ENCODE assay signal across 14 cellular contexts in genomic region chr2:101722878-101723277, GRCh38. TPM values are rescaled to one million over a fixed set of nuclear protein-coding genes. Genes with fewer than 3 reads are reported as not detected.
A peak's percentile ranks its signal among the peaks of the same experiment; 100 is the strongest.
DNase-seq lines count a peak whose midpoint lies in the region; ATAC-seq and TF ChIP-seq lines count a peak whose summit lies in the region.
"Had no signal": no experiment of that assay in that cellular context is flagged by ENCODE, and none has a peak within 500 bp of the region (broad histone marks: within the 10 kb centered on the region; RNA-seq: fewer than 3 reads in every experiment).

No MANE protein-coding gene starts in this region.

- TF ChIP-seq CTCF in spleen (IDR thresholded peaks at IDR 0.05 in 8 of 11, conservative IDR thresholded peaks at IDR 0.05 in 3 of 11), result no peak
- no peak for TF ChIP-seq CTCF in esophagus squamous epithelium (IDR thresholded peaks at IDR 0.05)

- TF ChIP-seq POLR2A in spleen (IDR thresholded peaks at IDR 0.05), result no peak
- TF ChIP-seq POLR2A in esophagus squamous epithelium (IDR thresholded peaks at IDR 0.05), result no peak

- H3K36me3 ChIP-seq in spleen (no peaks in the 10 kb centered on the region), esophagus squamous epithelium (no peaks in the 10 kb centered on the region)
- H3K36me3 ChIP-seq: adrenal gland had no signal

- H3K4me3 ChIP-seq in spleen (peak overlapping the region in 1 of 8 donors; percentile 34), esophagus squamous epithelium (no peak overlapping the region)
- H3K4me3 ChIP-seq: adrenal gland had no signal

- H3K4me1 ChIP-seq in spleen (peaks cover 13 to 100% (median 91%) of the 10 kb centered on the region in 6 donors), esophagus squamous epithelium (peaks cover 0 to 53% (median 13%) of the 10 kb centered on the region in 3 donors)
- H3K4me1 ChIP-seq: adrenal gland had no signal

- no peak overlapping the region for H3K4me3 Mint-ChIP-seq in T-helper 1 cell treated with Interleukin-12 subunit alpha and Interleukin-12 subunit beta and Interleukin-4 antibody, amounts not matched to agents 30 μg/mL and 1 μg/mL, for 36 hours
- H3K4me3 Mint-ChIP-seq: activated CD8-positive, alpha-beta memory T cell treated with anti-CD3 and anti-CD28 coated beads, Interleukin-2, amount 10 ng/mL, durations not matched to agents 7 days and 5 days had no signal

- peaks cover 28% of the 10 kb centered on the region for H3K36me3 Mint-ChIP-seq in T-helper 1 cell treated with Interleukin-12 subunit alpha and Interleukin-12 subunit beta and Interleukin-4 antibody, amounts not matched to agents 30 μg/mL and 1 μg/mL, for 36 hours (ENCODE audit: low read depth)

- H3K27me3 ChIP-seq in spleen (replicated peaks in 1 of 7) (no peaks in the 10 kb centered on the region), esophagus squamous epithelium (no peaks in the 10 kb centered on the region)
- H3K27me3 ChIP-seq: adrenal gland had no signal

- H3K27ac ChIP-seq in angular gyrus (ENCODE audit: low read depth, low read length), result peak overlapping the region; percentile 25
- peak overlapping the region in 6 of 8 donors; percentile 30 to 92 (median 47) for H3K27ac ChIP-seq in spleen
- no peak overlapping the region for H3K27ac ChIP-seq in esophagus squamous epithelium
- H3K27ac ChIP-seq: 22Rv1, adrenal gland had no signal

- H3K9me3 Mint-ChIP-seq in T-helper 1 cell treated with Interleukin-12 subunit alpha and Interleukin-12 subunit beta and Interleukin-4 antibody, amounts not matched to agents 30 μg/mL and 1 μg/mL, for 36 hours, result no peaks in the 10 kb centered on the region

- H3K27me3 Mint-ChIP-seq in T-helper 1 cell treated with Interleukin-12 subunit alpha and Interleukin-12 subunit beta and Interleukin-4 antibody, amounts not matched to agents 30 μg/mL and 1 μg/mL, for 36 hours (ENCODE audit: low read depth), result no peaks in the 10 kb centered on the region
- H3K27me3 Mint-ChIP-seq: activated CD8-positive, alpha-beta memory T cell treated with anti-CD3 and anti-CD28 coated beads, Interleukin-2, amount 10 ng/mL, durations not matched to agents 7 days and 5 days had no signal

- intact Hi-C loops in spleen (cut with DNase I; ENCODE audit: low total_unique reads) (no loop called here), esophagus squamous epithelium (cut with DNase I) (no loop called here)

- peak overlapping the region; percentile 86 for H3K27ac Mint-ChIP-seq in T-helper 1 cell treated with Interleukin-12 subunit alpha and Interleukin-12 subunit beta and Interleukin-4 antibody, amounts not matched to agents 30 μg/mL and 1 μg/mL, for 36 hours
- H3K27ac Mint-ChIP-seq: activated CD8-positive, alpha-beta memory T cell treated with anti-CD3 and anti-CD28 coated beads, Interleukin-2, amount 10 ng/mL, durations not matched to agents 7 days and 5 days had no signal

- 41 to 77% (median 62%) methylated on average over 4 of the region's 4 CpGs for WGBS in spleen, 5 donors
- 72 to 76% methylated on average over 4 of the region's 4 CpGs for WGBS in esophagus squamous epithelium, 2 donors

- ATAC-seq in HG02885 (IDR thresholded peaks at IDR 0.05; ENCODE audit: poor library complexity, unreplicated experiment), result no peak
- ATAC-seq: activated CD8-positive, alpha-beta memory T cell treated with anti-CD3 and anti-CD28 coated beads, Interleukin-2, amount 10 ng/mL, durations not matched to agents 7 days and 5 days had no signal

- no peaks in the 10 kb centered on the region for H3K9me3 ChIP-seq in spleen
- no peaks in the 10 kb centered on the region for H3K9me3 ChIP-seq in esophagus squamous epithelium
- H3K9me3 ChIP-seq: adrenal gland had no signal

- peaks cover 69% of the 10 kb centered on the region for H3K4me1 Mint-ChIP-seq in T-helper 1 cell treated with Interleukin-12 subunit alpha and Interleukin-12 subunit beta and Interleukin-4 antibody, amounts not matched to agents 30 μg/mL and 1 μg/mL, for 36 hours (ENCODE audit: low read depth)

- no peak for DNase-seq in T-helper 1 cell
- DNase-seq in Kasumi-1 (lab: John Stamatoyannopoulos, UW), result peak; percentile 29 to 37
- no peak for DNase-seq in spleen
- DNase-seq in esophagus squamous epithelium (lab: John Stamatoyannopoulos, UW), result no peak
- no peak for DNase-seq in NCI-H1417 treated with DMSO at 0.1 percent for 48 hours (lab: John Stamatoyannopoulos, UW)
- DNase-seq: activated CD8-positive, alpha-beta memory T cell treated with anti-CD3 and anti-CD28 coated beads, Interleukin-2, amount 10 ng/mL, durations not matched to agents 7 days and 5 days; adrenal gland; COR-L47; foreskin melanocyte; nucleus accumbens had no signal

RNA-seq across cellular contexts. Expression of gene MAP4K4, which starts 25.4 kb away (rescaled TPM):
- total RNA-seq in spleen (100 to 1,000 TPM in 1 of 7 donors, 10 to 100 TPM in 6; 69.5 to 108 (median 73.1) TPM), esophagus squamous epithelium (100 to 1,000 TPM in 1 of 4 donors, 10 to 100 TPM in 3; 46.0 to 121 (median 53.9) TPM)
- 10 to 100 TPM; 16.7 to 19.0 (median 17.3) TPM for polyA plus RNA-seq in spleen

Comparison
In these comparisons a context has a peak if more than half of its experiments do, and no peak if none do; other contexts are left out.
1. DNase-seq: peak in Kasumi-1 (2 of 2); none in T-helper 1 cell (0 of 5), spleen (single experiment), esophagus squamous epithelium (single experiment) and NCI-H1417 treated with DMSO at 0.1 percent for 48 hours (single experiment).
2. H3K27ac ChIP-seq: peak in angular gyrus (single experiment) and spleen (6 of 8); none in esophagus squamous epithelium (0 of 4).